1 cellular context compared by ENCODE assay signal in the genomic region with DNA sequence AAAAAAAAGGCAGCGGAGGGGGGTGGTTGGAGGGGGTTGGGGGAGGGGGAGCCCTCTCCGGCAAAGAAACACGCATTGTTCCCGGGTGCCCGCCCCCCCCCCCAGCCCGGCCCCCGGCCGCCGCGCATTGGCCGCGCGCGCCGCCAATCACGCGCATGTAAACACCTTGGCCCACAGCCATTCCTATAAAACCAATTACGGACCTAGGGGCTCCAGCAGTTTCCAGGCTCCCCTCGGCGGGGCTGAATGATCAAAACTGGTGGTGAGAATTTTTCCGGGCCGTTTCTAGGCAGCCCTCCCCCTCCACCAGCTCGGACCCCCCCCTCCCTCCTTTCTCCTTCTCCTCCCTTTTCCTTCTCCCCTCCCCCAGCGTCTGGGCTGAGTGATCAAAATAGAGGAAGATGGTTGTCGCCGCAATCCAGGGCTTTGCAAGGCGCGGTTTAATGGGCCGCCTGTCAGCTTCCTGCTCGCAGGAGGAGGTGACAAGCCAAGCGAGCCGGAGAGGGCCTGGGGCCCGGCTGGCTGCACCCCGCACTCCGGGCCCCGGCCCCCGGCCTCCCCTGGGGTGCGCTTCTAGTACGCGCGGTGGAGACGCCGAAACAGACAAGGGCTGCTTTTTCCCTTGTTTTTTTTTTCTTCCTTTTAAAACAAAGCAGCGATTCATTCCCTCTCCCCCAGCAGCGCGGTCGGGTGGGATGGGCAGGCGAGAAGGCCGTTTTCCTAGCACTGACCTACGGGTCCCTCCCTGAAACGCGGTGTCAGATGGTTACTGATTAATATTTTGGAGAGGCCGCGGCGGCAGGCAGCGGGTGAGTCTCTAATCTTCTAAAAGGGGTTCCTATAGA.
TF ChIP-seq lines count a peak whose summit lies in the region.

No MANE protein-coding gene starts in this region.

TF ChIP-seq in K562, 482 proteins besides CTCF, POLR2A, EP300 and RAD21 (continued from another document and continues in another):
- TF ChIP-seq, protein P1, sequence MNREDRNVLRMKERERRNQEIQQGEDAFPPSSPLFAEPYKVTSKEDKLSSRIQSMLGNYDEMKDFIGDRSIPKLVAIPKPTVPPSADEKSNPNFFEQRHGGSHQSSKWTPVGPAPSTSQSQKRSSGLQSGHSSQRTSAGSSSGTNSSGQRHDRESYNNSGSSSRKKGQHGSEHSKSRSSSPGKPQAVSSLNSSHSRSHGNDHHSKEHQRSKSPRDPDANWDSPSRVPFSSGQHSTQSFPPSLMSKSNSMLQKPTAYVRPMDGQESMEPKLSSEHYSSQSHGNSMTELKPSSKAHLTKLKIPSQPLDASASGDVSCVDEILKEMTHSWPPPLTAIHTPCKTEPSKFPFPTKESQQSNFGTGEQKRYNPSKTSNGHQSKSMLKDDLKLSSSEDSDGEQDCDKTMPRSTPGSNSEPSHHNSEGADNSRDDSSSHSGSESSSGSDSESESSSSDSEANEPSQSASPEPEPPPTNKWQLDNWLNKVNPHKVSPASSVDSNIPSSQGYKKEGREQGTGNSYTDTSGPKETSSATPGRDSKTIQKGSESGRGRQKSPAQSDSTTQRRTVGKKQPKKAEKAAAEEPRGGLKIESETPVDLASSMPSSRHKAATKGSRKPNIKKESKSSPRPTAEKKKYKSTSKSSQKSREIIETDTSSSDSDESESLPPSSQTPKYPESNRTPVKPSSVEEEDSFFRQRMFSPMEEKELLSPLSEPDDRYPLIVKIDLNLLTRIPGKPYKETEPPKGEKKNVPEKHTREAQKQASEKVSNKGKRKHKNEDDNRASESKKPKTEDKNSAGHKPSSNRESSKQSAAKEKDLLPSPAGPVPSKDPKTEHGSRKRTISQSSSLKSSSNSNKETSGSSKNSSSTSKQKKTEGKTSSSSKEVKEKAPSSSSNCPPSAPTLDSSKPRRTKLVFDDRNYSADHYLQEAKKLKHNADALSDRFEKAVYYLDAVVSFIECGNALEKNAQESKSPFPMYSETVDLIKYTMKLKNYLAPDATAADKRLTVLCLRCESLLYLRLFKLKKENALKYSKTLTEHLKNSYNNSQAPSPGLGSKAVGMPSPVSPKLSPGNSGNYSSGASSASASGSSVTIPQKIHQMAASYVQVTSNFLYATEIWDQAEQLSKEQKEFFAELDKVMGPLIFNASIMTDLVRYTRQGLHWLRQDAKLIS (CRISPR knock-in tag; IDR thresholded peaks at IDR 0.05) = no peak
- TF ChIP-seq SMARCB1 (IDR thresholded peaks at IDR 0.05; ENCODE audit: insufficient read length, low read depth) (no peak), PHF20 (IDR thresholded peaks at IDR 0.05; ENCODE audit: partially characterized antibody) (no peak), ZNF274 (IDR thresholded peaks at IDR 0.05; ENCODE audit: borderline replicate concordance, low read depth, low read length) (no peak), NCOA1 (IDR thresholded peaks at IDR 0.05; ENCODE audit: low read depth) (no peak), JUND (IDR thresholded peaks at IDR 0.05; ENCODE audit: borderline replicate concordance, low read depth, low read length) (peak; percentile 36; the same call in 1 of the 2 replicates), JUND (tag; IDR thresholded peaks at IDR 0.05; ENCODE audit: borderline replicate concordance, low read depth, low read length) (0 out of 3 replicates have a peak, but pooled peaks have one; percentile 47), RFX7 (CRISPR knock-in tag; IDR thresholded peaks at IDR 0.05) (no peak), ZNF146 (CRISPR knock-in tag; IDR thresholded peaks at IDR 0.05; ENCODE audit: unreplicated experiment) (no peak), MAZ (CRISPR knock-in tag; conservative IDR thresholded peaks at IDR 0.05 in 1 of 2, IDR thresholded peaks at IDR 0.05 in 1 of 2) (peak; percentile 60 to 89), CBX2 (IDR thresholded peaks at IDR 0.05; ENCODE audit: insufficient read depth, low read length, poor library complexity, severe bottlenecking) (no peak), BRF1 (IDR thresholded peaks at IDR 0.05; ENCODE audit: borderline replicate concordance, extremely low read depth, insufficient read length) (no peak), KLF6 (CRISPR knock-in tag; IDR thresholded peaks at IDR 0.05; ENCODE audit: borderline replicate concordance) (no peak), ZBTB1 (CRISPR knock-in tag; IDR thresholded peaks at IDR 0.05; ENCODE audit: borderline replicate concordance, low read depth) (no peak), JUNB (CRISPR knock-in tag; conservative IDR thresholded peaks at IDR 0.05) (no peak), RBM39 (optimal IDR thresholded peaks at IDR 0.05; ENCODE audit: low read depth, low read length) (no peak), ZNF717 (CRISPR knock-in tag; IDR thresholded peaks at IDR 0.05) (no peak), GATA2 (CRISPR knock-in tag; IDR thresholded peaks at IDR 0.05) (no peak), RBM22 (IDR thresholded peaks at IDR 0.05; ENCODE audit: low read depth, low read length, poor library complexity, severe bottlenecking) (peak; percentile 59), EP400 (IDR thresholded peaks at IDR 0.05) (peak; percentile 48; the same call in 1 of the 2 replicates), ZNF561 (CRISPR knock-in tag; conservative IDR thresholded peaks at IDR 0.05) (no peak), SIN3B (IDR thresholded peaks at IDR 0.05; ENCODE audit: low read depth) (no peak), MTF1 (CRISPR knock-in tag; IDR thresholded peaks at IDR 0.05; ENCODE audit: borderline replicate concordance) (no peak), ZBTB12 (CRISPR knock-in tag; IDR thresholded peaks at IDR 0.05) (no peak), KDM5B (IDR thresholded peaks at IDR 0.05; ENCODE audit: insufficient replicate concordance, low read depth, low read length) (no peak), TAF9B (IDR thresholded peaks at IDR 0.05; ENCODE audit: partially characterized antibody) (no peak), CTBP1 (IDR thresholded peaks at IDR 0.05; ENCODE audit: borderline replicate concordance) (no peak), KLF16 (IDR thresholded peaks at IDR 0.05) (no peak), ZNF134 (CRISPR knock-in tag; conservative IDR thresholded peaks at IDR 0.05) (no peak), ZNF445 (CRISPR knock-in tag; IDR thresholded peaks at IDR 0.05; ENCODE audit: low read depth) (no peak), PURB (CRISPR knock-in tag; IDR thresholded peaks at IDR 0.05; ENCODE audit: low read depth) (no peak), GTF2B (IDR thresholded peaks at IDR 0.05; ENCODE audit: extremely low read depth, insufficient read length) (no peak), MCM2 (IDR thresholded peaks at IDR 0.05; ENCODE audit: low read depth) (no peak), SRSF7 (optimal IDR thresholded peaks at IDR 0.05; ENCODE audit: low read depth, low read length) (no peak), SMARCA5 (IDR thresholded peaks at IDR 0.05) (peak; percentile 59; the same call in 1 of the 2 replicates), POLR2G (IDR thresholded peaks at IDR 0.05; ENCODE audit: low read depth, low read length) (peak; percentile 80), ZNF174 (CRISPR knock-in tag; IDR thresholded peaks at IDR 0.05) (no peak), ADNP (tag; IDR thresholded peaks at IDR 0.05) (no peak), SMC3 (conservative IDR thresholded peaks at IDR 0.05; ENCODE audit: insufficient read depth, low read depth, low read length) (no peak)
- TF ChIP-seq, protein P2, sequence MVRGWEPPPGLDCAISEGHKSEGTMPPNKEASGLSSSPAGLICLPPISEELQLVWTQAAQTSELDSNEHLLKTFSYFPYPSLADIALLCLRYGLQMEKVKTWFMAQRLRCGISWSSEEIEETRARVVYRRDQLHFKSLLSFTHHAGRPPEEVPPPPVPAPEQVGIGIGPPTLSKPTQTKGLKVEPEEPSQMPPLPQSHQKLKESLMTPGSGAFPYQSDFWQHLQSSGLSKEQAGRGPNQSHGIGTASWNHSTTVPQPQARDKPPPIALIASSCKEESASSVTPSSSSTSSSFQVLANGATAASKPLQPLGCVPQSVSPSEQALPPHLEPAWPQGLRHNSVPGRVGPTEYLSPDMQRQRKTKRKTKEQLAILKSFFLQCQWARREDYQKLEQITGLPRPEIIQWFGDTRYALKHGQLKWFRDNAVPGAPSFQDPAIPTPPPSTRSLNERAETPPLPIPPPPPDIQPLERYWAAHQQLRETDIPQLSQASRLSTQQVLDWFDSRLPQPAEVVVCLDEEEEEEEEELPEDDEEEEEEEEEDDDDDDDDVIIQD (CRISPR knock-in tag; IDR thresholded peaks at IDR 0.05) = no peak
- TF ChIP-seq, protein P3, sequence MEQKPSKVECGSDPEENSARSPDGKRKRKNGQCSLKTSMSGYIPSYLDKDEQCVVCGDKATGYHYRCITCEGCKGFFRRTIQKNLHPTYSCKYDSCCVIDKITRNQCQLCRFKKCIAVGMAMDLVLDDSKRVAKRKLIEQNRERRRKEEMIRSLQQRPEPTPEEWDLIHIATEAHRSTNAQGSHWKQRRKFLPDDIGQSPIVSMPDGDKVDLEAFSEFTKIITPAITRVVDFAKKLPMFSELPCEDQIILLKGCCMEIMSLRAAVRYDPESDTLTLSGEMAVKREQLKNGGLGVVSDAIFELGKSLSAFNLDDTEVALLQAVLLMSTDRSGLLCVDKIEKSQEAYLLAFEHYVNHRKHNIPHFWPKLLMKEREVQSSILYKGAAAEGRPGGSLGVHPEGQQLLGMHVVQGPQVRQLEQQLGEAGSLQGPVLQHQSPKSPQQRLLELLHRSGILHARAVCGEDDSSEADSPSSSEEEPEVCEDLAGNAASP (IDR thresholded peaks at IDR 0.05) = no peak
- TF ChIP-seq, protein P4, sequence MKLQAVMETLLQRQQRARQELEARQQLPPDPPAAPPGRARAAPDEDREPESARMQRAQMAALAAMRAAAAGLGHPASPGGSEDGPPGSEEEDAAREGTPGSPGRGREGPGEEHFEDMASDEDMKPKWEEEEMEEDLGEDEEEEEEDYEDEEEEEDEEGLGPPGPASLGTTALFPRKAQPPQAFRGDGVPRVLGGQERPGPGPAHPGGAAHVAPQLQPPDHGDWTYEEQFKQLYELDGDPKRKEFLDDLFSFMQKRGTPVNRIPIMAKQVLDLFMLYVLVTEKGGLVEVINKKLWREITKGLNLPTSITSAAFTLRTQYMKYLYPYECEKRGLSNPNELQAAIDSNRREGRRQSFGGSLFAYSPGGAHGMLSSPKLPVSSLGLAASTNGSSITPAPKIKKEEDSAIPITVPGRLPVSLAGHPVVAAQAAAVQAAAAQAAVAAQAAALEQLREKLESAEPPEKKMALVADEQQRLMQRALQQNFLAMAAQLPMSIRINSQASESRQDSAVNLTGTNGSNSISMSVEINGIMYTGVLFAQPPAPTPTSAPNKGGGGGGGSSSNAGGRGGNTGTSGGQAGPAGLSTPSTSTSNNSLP (IDR thresholded peaks at IDR 0.05; ENCODE audit: borderline replicate concordance, low read depth, low read length) = peak; percentile 78; the same call in 1 of the 2 replicates
- TF ChIP-seq, protein P5, sequence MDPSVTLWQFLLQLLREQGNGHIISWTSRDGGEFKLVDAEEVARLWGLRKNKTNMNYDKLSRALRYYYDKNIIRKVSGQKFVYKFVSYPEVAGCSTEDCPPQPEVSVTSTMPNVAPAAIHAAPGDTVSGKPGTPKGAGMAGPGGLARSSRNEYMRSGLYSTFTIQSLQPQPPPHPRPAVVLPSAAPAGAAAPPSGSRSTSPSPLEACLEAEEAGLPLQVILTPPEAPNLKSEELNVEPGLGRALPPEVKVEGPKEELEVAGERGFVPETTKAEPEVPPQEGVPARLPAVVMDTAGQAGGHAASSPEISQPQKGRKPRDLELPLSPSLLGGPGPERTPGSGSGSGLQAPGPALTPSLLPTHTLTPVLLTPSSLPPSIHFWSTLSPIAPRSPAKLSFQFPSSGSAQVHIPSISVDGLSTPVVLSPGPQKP (CRISPR knock-in tag; IDR thresholded peaks at IDR 0.05) = no peak
- TF ChIP-seq, protein P6, sequence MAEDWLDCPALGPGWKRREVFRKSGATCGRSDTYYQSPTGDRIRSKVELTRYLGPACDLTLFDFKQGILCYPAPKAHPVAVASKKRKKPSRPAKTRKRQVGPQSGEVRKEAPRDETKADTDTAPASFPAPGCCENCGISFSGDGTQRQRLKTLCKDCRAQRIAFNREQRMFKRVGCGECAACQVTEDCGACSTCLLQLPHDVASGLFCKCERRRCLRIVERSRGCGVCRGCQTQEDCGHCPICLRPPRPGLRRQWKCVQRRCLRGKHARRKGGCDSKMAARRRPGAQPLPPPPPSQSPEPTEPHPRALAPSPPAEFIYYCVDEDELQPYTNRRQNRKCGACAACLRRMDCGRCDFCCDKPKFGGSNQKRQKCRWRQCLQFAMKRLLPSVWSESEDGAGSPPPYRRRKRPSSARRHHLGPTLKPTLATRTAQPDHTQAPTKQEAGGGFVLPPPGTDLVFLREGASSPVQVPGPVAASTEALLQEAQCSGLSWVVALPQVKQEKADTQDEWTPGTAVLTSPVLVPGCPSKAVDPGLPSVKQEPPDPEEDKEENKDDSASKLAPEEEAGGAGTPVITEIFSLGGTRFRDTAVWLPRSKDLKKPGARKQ (CRISPR knock-in tag; IDR thresholded peaks at IDR 0.05) = no peak
- TF ChIP-seq, protein P7, sequence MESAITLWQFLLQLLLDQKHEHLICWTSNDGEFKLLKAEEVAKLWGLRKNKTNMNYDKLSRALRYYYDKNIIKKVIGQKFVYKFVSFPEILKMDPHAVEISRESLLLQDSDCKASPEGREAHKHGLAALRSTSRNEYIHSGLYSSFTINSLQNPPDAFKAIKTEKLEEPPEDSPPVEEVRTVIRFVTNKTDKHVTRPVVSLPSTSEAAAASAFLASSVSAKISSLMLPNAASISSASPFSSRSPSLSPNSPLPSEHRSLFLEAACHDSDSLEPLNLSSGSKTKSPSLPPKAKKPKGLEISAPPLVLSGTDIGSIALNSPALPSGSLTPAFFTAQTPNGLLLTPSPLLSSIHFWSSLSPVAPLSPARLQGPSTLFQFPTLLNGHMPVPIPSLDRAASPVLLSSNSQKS (CRISPR knock-in tag; IDR thresholded peaks at IDR 0.05) = no peak
- TF ChIP-seq, protein P8, sequence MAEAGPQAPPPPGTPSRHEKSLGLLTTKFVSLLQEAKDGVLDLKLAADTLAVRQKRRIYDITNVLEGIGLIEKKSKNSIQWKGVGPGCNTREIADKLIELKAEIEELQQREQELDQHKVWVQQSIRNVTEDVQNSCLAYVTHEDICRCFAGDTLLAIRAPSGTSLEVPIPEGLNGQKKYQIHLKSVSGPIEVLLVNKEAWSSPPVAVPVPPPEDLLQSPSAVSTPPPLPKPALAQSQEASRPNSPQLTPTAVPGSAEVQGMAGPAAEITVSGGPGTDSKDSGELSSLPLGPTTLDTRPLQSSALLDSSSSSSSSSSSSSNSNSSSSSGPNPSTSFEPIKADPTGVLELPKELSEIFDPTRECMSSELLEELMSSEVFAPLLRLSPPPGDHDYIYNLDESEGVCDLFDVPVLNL (CRISPR knock-in tag; IDR thresholded peaks at IDR 0.05; ENCODE audit: low read depth) = no peak
